ENCODE assay signal across 8 cellular contexts in the genomic region with DNA sequence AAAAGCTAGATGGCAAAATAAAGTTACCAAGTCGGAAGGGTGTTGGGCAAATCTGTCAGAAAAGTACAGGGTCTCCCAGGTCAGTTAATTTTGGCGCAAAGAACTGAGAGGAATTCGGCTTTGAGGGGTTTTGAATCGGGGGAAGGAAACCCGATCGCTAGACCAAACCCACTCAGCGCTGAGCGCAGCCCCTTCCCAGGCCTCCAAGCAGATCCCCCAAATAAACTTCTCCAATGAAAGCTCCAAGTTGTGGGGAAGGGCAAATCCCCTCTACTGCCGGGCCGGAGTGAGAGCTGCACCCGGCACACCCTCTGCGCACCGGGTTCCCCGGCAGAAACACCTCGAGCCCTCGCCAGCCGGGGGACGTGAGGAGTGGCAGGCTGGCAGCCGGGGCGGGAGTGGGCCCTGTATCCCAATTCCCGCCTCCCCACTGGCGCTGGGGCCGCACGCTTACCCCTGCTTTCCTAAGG. TPM values are rescaled to one million over a fixed set of nuclear protein-coding genes. Genes with fewer than 3 reads are reported as not detected.
DNase-seq lines count a peak whose midpoint lies in the region; ATAC-seq, FAIRE-seq and TF ChIP-seq lines count a peak whose summit lies in the region.

No MANE protein-coding gene starts in this region.

- DNase-seq in SHP77 (lab: John Stamatoyannopoulos, UW): peak; percentile 28 to 51
- no peak for DNase-seq in SHP77 treated with DMSO at 0.1 percent for 48 hours (lab: John Stamatoyannopoulos, UW)
- peak; percentile 20 for DNase-seq in NT2/D1 (ENCODE audit: low read depth, low spot score)
- peak; percentile 13 for DNase-seq in bronchial epithelial cell (ENCODE audit: low read depth)
- DNase-seq in lung (ENCODE audit: low spot score): no peak
- DNase-seq in thoracic aorta (ENCODE audit: low spot score): no peak
- no peak for DNase-seq in effector CD8-positive, alpha-beta T cell (lab: John Stamatoyannopoulos, UW)

- no peaks in the 10 kb centered on the region for H3K9me3 ChIP-seq in NT2/D1 (ENCODE audit: insufficient read depth, low read length)
- peaks cover 0 to 2% of the 10 kb centered on the region in 2 donors for H3K9me3 ChIP-seq in lung (ENCODE audit: control insufficient read depth in 2 of 2, insufficient read depth in 1 of 2, low read length in 1 of 2)
- H3K9me3 ChIP-seq in thoracic aorta: no peaks in the 10 kb centered on the region

- H3K36me3 ChIP-seq in NT2/D1 (ENCODE audit: insufficient read depth, insufficient read length, low read length) (peaks cover 32% of the 10 kb centered on the region), bronchial epithelial cell (ENCODE audit: control insufficient read depth, insufficient read depth, low read length) (no peaks in the 10 kb centered on the region), lung (ENCODE audit: control insufficient read depth in 2 of 2, insufficient read depth in 2 of 2, low read length in 2 of 2) (no peaks in the 10 kb centered on the region), thoracic aorta (no peaks in the 10 kb centered on the region)

- no peak for FAIRE-seq in bronchial epithelial cell (lab: Jason Lieb, UNC)

- H3K27me3 ChIP-seq in NT2/D1 (ENCODE audit: insufficient read depth, insufficient read length): no peaks in the 10 kb centered on the region
- no peaks in the 10 kb centered on the region for H3K27me3 ChIP-seq in bronchial epithelial cell (ENCODE audit: control insufficient read depth, insufficient read depth, low read length)
- no peaks in the 10 kb centered on the region for H3K27me3 ChIP-seq in lung (ENCODE audit: control insufficient read depth, insufficient read depth)
- H3K27me3 ChIP-seq in thoracic aorta (replicated peaks; ENCODE audit: insufficient read depth): no peaks in the 10 kb centered on the region

- H3K9ac ChIP-seq in NT2/D1 (ENCODE audit: insufficient read length, low read depth): peak overlapping the region; percentile 94

- no peaks in the 10 kb centered on the region for H3K4me1 ChIP-seq in NT2/D1 (ENCODE audit: insufficient read depth, insufficient read length)
- H3K4me1 ChIP-seq in lung (ENCODE audit: control insufficient read depth in 2 of 2, insufficient read depth in 2 of 2, low read length in 2 of 2): peaks cover 0 to 2% of the 10 kb centered on the region in 2 donors
- H3K4me1 ChIP-seq in thoracic aorta (ENCODE audit: control insufficient read depth in 1 of 2, low read depth in 2 of 2): peaks cover 5 to 12% of the 10 kb centered on the region in 2 donors

- H3K27ac ChIP-seq in lung (ENCODE audit: low read depth in 1 of 2, low read length in 1 of 2) (no peak overlapping the region), thoracic aorta (no peak overlapping the region)

- H3K4me3 ChIP-seq in NT2/D1 (ENCODE audit: insufficient read length, low read depth): peak overlapping the region; percentile 89
- H3K4me3 ChIP-seq in bronchial epithelial cell (ENCODE audit: low read depth, low read length): peak overlapping the region; percentile 76
- H3K4me3 ChIP-seq in lung: peak overlapping the region; percentile 62
- H3K4me3 ChIP-seq in thoracic aorta: peak overlapping the region; percentile 85

- peak; percentile 7 for ATAC-seq in HG02943 (IDR thresholded peaks at IDR 0.05; ENCODE audit: low read depth, unreplicated experiment)
- ATAC-seq in lung (ENCODE audit: insufficient read depth, low FRiP score): no peak
- ATAC-seq in thoracic aorta (ENCODE audit: insufficient number of reproducible peaks, low FRiP score, low read depth): peak; percentile 5

- WGBS in lung, 2 donors: 0 to 1% methylated on average over 24 of the region's 24 CpGs

- TF ChIP-seq CTCF in bronchial epithelial cell (IDR thresholded peaks at IDR 0.05; ENCODE audit: insufficient read depth, low read length, severe bottlenecking) (no peak), lung (IDR thresholded peaks at IDR 0.05; ENCODE audit: control extremely low read depth, extremely low read depth) (no peak), thoracic aorta (IDR thresholded peaks at IDR 0.05) (no peak)

RNA-seq across cellular contexts. Expression of a gene that starts 0.4 kb away (rescaled TPM):
- total RNA-seq in bronchial epithelial cell (3.4 and 5.8 TPM in 2 replicates), lung (1 to 10 TPM in 1 of 2 donors, under 1 TPM in 1; 0.77 to 2.3 TPM), thoracic aorta (not detected)
- under 1 TPM; 0.24 to 0.31 TPM for polyA plus RNA-seq in lung

Comparison
In these comparisons a context has a peak if more than half of its experiments do, and no peak if none do; other contexts are left out.
1. DNase-seq: peak in SHP77 (2 of 2), NT2/D1 (single experiment) and bronchial epithelial cell (single experiment); none in SHP77 treated with DMSO at 0.1 percent for 48 hours (single experiment), lung (single experiment), thoracic aorta (single experiment) and effector CD8-positive, alpha-beta T cell (single experiment).
2. Peak in every context shown above with its lines, with median percentiles within 50 percentile points of each other: H3K4me3 ChIP-seq.